In genomic region chr7:82446897-82447296, GRCh38 we compare ENCODE assay signal across 1 cellular context.
TF ChIP-seq lines count a peak whose summit lies in the region.

No MANE protein-coding gene starts in this region.

TF ChIP-seq in GM12878, 131 proteins besides CTCF, POLR2A, EP300 and RAD21 (continued from another document):
- TF ChIP-seq SKIL (IDR thresholded peaks at IDR 0.05; ENCODE audit: low read depth, poor library complexity, severe bottlenecking) = no peak
- TF ChIP-seq ATF7 (IDR thresholded peaks at IDR 0.05; ENCODE audit: low read depth) = 0 out of 2 replicates have a peak, but pooled peaks have one; percentile 18
